ENCODE assay signal across 24 cellular contexts in genomic region chr6:133833905-133834304, GRCh38. TPM values are rescaled to one million over a fixed set of nuclear protein-coding genes. Genes with fewer than 3 reads are reported as not detected.
A peak's percentile ranks its signal among the peaks of the same experiment; 100 is the strongest.
DNase-seq lines count a peak whose midpoint lies in the region; ATAC-seq and TF ChIP-seq lines count a peak whose summit lies in the region.
"Had no signal": no experiment of that assay in that cellular context is flagged by ENCODE, and none has a peak within 500 bp of the region (broad histone marks: within the 10 kb centered on the region; RNA-seq: fewer than 3 reads in every experiment).

No MANE protein-coding gene starts in this region.

- peak overlapping the region; percentile 17 for H2BK15ac ChIP-seq in mesenchymal stem cell (ENCODE audit: low read depth, poor library complexity, severe bottlenecking)

- H2AFZ ChIP-seq in mesenchymal stem cell (ENCODE audit: low read depth, low read length), result no peak overlapping the region

- no peak overlapping the region for H2AK5ac ChIP-seq in mesenchymal stem cell (ENCODE audit: low read length, severe bottlenecking)

- H2BK5ac ChIP-seq in mesenchymal stem cell (ENCODE audit: low read depth, low read length, poor library complexity, severe bottlenecking), result no peak overlapping the region

- intact Hi-C loops in A673 (cut with micrococcal nuclease; ENCODE audit: unreplicated experiment), result no loop called here

- H3K18ac ChIP-seq in mesenchymal stem cell (ENCODE audit: low read depth in 1 of 2, low read length in 2 of 2), result peak overlapping the region in 1 of 2 experiments; percentile 21

- CTCF ChIA-PET in A673 (lab: Charles Lee), result no interaction called here

- no peak overlapping the region for H3K4ac ChIP-seq in mesenchymal stem cell (ENCODE audit: low read depth in 1 of 2, low read length in 2 of 2)

- POLR2A ChIA-PET in A673 (lab: Charles Lee; ENCODE audit: low non-redundant PET), result no interaction called here

- no peaks in the 10 kb centered on the region for H3K36me3 ChIP-seq in A673 (ENCODE audit: insufficient read depth, low read length, poor library complexity, severe bottlenecking)
- H3K36me3 ChIP-seq in mesenchymal stem cell (ENCODE audit: control insufficient read depth in 1 of 2, insufficient read depth in 2 of 2, low read depth in 1 of 2, low read length in 2 of 2), result no peaks in the 10 kb centered on the region
- H3K36me3 ChIP-seq: sigmoid colon had no signal

- no peak for ATAC-seq in GM19463 (IDR thresholded peaks at IDR 0.05; ENCODE audit: unreplicated experiment)
- ATAC-seq: naive thymus-derived CD4-positive, alpha-beta T cell had no signal

- no peak overlapping the region for H4K8ac ChIP-seq in mesenchymal stem cell (ENCODE audit: low read length)

- H4K91ac ChIP-seq in mesenchymal stem cell (ENCODE audit: low read length), result no peak overlapping the region

- WGBS in mesenchymal stem cell, result 6% methylated on average over 2 of the region's 2 CpGs

- no TSS peak for BruUV-seq in A673 (replicated peaks; lab: Mats Ljungman, UMichigan)

- no peak overlapping the region for H3K9ac ChIP-seq in mesenchymal stem cell (ENCODE audit: low read length)

- H3K79me1 ChIP-seq in mesenchymal stem cell (replicated peaks; ENCODE audit: low read length, poor library complexity, severe bottlenecking), result no peaks in the 10 kb centered on the region

- no peak overlapping the region for H2BK120ac ChIP-seq in mesenchymal stem cell (ENCODE audit: low read depth, low read length)

- peak; percentile 46 for DNase-seq in A673 (ENCODE audit: low spot score)
- DNase-seq in LHCN-M2 (ENCODE audit: low read depth), result peak; percentile 89
- peak; percentile 3 for DNase-seq in astrocyte of the hippocampus (ENCODE audit: low read depth, low spot score)
- peak; percentile 29 for DNase-seq in mesenchymal stem cell
- no peak for DNase-seq in caudate nucleus (lab: John Stamatoyannopoulos, UW)
- no peak for DNase-seq in epidermal melanocyte (ENCODE audit: insufficient read length, low spot score)
- DNase-seq in retina, result no peak
- DNase-seq: activated B cell treated with CpG ODN at 0.5 μM for 24 hours; activated CD4-positive, alpha-beta memory T cell treated with anti-CD3 and anti-CD28 coated beads, Interleukin-2, amount 10 ng/mL, durations not matched to agents 7 days and 5 days; activated gamma-delta T cell; activated T-cell treated with anti-CD3 and anti-CD28 coated beads for 4 hours; DMS153; H9; hippocampal formation; islet precursor cell; mammary epithelial cell; naive thymus-derived CD4-positive, alpha-beta T cell; NCI-H146; NCI-H2227 treated with DMSO at 0.1 percent for 48 hours; sigmoid colon; T-helper 9 cell had no signal

- H3K4me1 ChIP-seq in A673 (ENCODE audit: insufficient read depth, low read length, poor library complexity, severe bottlenecking) (no peaks in the 10 kb centered on the region), mesenchymal stem cell (ENCODE audit: control insufficient read depth, insufficient read depth, low read depth, low read length) (peaks cover 6% of the 10 kb centered on the region)

- H3K4me2 ChIP-seq in mesenchymal stem cell (ENCODE audit: low read length, poor library complexity, severe bottlenecking), result no peak overlapping the region

- no peak for TF ChIP-seq CTCF in A673 (conservative IDR thresholded peaks at IDR 0.05; ENCODE audit: low read depth, low read length)

- H3K27me3 ChIP-seq in A673 (replicated peaks; ENCODE audit: insufficient read depth, low read depth, low read length, poor library complexity) (peaks cover 51% of the 10 kb centered on the region), mesenchymal stem cell (ENCODE audit: control insufficient read depth in 1 of 2, insufficient read depth in 1 of 2, low read length in 2 of 2) (no peaks in the 10 kb centered on the region)

- H3K9me3 ChIP-seq in A673 (ENCODE audit: low read depth, low read length, poor library complexity, severe bottlenecking), result no peaks in the 10 kb centered on the region
- H3K9me3 ChIP-seq in mesenchymal stem cell (ENCODE audit: control insufficient read depth, low read length), result no peaks in the 10 kb centered on the region
- H3K9me3 ChIP-seq: sigmoid colon had no signal

- peak overlapping the region in 1 of 2 experiments; percentile 84 for H2BK12ac ChIP-seq in mesenchymal stem cell (ENCODE audit: low read length in 2 of 2)

- H3K4me3 ChIP-seq in A673 (ENCODE audit: low read depth, low read length, poor library complexity, severe bottlenecking), result no peak overlapping the region
- H3K4me3 ChIP-seq in mesenchymal stem cell (ENCODE audit: insufficient read depth in 1 of 2, low read depth in 1 of 2, low read length in 2 of 2), result no peak overlapping the region
- H3K4me3 ChIP-seq: sigmoid colon had no signal

- H3K23ac ChIP-seq in mesenchymal stem cell (ENCODE audit: low read length in 2 of 2), result no peak overlapping the region

- H3K14ac ChIP-seq in mesenchymal stem cell (ENCODE audit: low read length in 2 of 2), result no peak overlapping the region

- H3K27ac ChIP-seq in A673 (ENCODE audit: low read depth, low read length, poor library complexity, severe bottlenecking) (no peak overlapping the region), mesenchymal stem cell (ENCODE audit: low read length, poor library complexity, severe bottlenecking) (no peak overlapping the region), caudate nucleus (ENCODE audit: low read depth, low read length) (no peak overlapping the region)
- H3K27ac ChIP-seq: sigmoid colon had no signal

RNA-seq across cellular contexts. Expression of gene TCF21, which starts 55.0 kb away (rescaled TPM):
- total RNA-seq in A673 (2021) (not detected in 2 replicates), LHCN-M2 (2014; rRNA removed) (not detected in 2 replicates)
- not detected for polyA plus RNA-seq in LHCN-M2 (2012)
- polyA plus RNA-seq in mesenchymal stem cell (2013, experiment 1 of 2), result 47.6 TPM
- 47.6 TPM for polyA plus RNA-seq in mesenchymal stem cell (2013, experiment 2 of 2)
- total RNA-seq: activated B cell treated with CpG ODN at 0.5 μM for 24 hours; activated CD4-positive, alpha-beta memory T cell treated with anti-CD3 and anti-CD28 coated beads, Interleukin-2, amount 10 ng/mL, durations not matched to agents 7 days and 5 days; H9; mammary epithelial cell; naive thymus-derived CD4-positive, alpha-beta T cell; osteocyte; RPMI7951 had no signal
- polyA plus RNA-seq: mammary epithelial cell; naive thymus-derived CD4-positive, alpha-beta T cell had no signal

Comparison
In these comparisons a context has a peak if more than half of its experiments do, and no peak if none do; other contexts are left out.
1. DNase-seq: peak in A673 (single experiment), LHCN-M2 (single experiment), astrocyte of the hippocampus (single experiment) and mesenchymal stem cell (single experiment); none in caudate nucleus (0 of 61), epidermal melanocyte (single experiment) and retina (single experiment).